8 cellular contexts compared by ENCODE assay signal in genomic region chr6:19812512-19813119, GRCh38. TPM values are rescaled to one million over a fixed set of nuclear protein-coding genes. Genes with fewer than 3 reads are reported as not detected.
DNase-seq lines count a peak whose midpoint lies in the region; ATAC-seq and TF ChIP-seq lines count a peak whose summit lies in the region.

No MANE protein-coding gene starts in this region.

- H3K27ac ChIP-seq in suprapubic skin: no peak overlapping the region

- TF ChIP-seq CTCF in suprapubic skin (IDR thresholded peaks at IDR 0.05) (peak in 1 of 2 donors; percentile 48), lower leg skin (IDR thresholded peaks at IDR 0.05) (no peak)

- DNase-seq in DMS114 treated with DMSO at 0.1 percent for 48 hours (lab: John Stamatoyannopoulos, UW; ENCODE audit: unreplicated experiment) (peak; percentile 71), astrocyte of the hippocampus (ENCODE audit: low read depth, low spot score) (peak; percentile 53), left lobe of liver (ENCODE audit: low spot score) (no peak), suprapubic skin (ENCODE audit: low spot score in 2 of 2) (no peak), lower leg skin (ENCODE audit: low spot score in 2 of 2) (no peak), NCI-H345 treated with DMSO at 0.1 percent for 48 hours (lab: John Stamatoyannopoulos, UW; ENCODE audit: unreplicated experiment) (no peak)

- ATAC-seq in HG03175 (IDR thresholded peaks at IDR 0.05; ENCODE audit: unreplicated experiment) (peak; percentile 60), left lobe of liver (peak; percentile 81), HG02970 (IDR thresholded peaks at IDR 0.05; ENCODE audit: low FRiP score, unreplicated experiment) (no peak)

- 66% methylated on average over 6 of the region's 6 CpGs for WGBS in suprapubic skin
- WGBS in lower leg skin, 2 donors: 63 to 65% methylated on average over 6 of the region's 6 CpGs

- H3K4me1 ChIP-seq in suprapubic skin: no peaks in the 10 kb centered on the region

- TF ChIP-seq EP300 in suprapubic skin (IDR thresholded peaks at IDR 0.05): no peak

- H3K9me3 ChIP-seq in suprapubic skin: no peaks in the 10 kb centered on the region

- no peaks in the 10 kb centered on the region for H3K27me3 ChIP-seq in suprapubic skin

- intact Hi-C loops in lower leg skin (cut with DNase I; ENCODE audit: low total_unique reads): no loop called here

- H3K4me3 ChIP-seq in suprapubic skin (no peak overlapping the region), lower leg skin (ENCODE audit: low read depth, poor library complexity, severe bottlenecking) (no peak overlapping the region)

- no peaks in the 10 kb centered on the region for H3K36me3 ChIP-seq in suprapubic skin

- TF ChIP-seq POLR2A in suprapubic skin (IDR thresholded peaks at IDR 0.05) (no peak), lower leg skin (IDR thresholded peaks at IDR 0.05) (no peak)

RNA-seq across cellular contexts. Expression of gene ID4, which starts 24.6 kb away (rescaled TPM):
- total RNA-seq in left lobe of liver (0.70 TPM), suprapubic skin (100 to 1,000 TPM; 124 to 295 (median 157) TPM), lower leg skin (100 to 1,000 TPM; 210 to 294 (median 234) TPM)

Comparison
In these comparisons a context has a peak if more than half of its experiments do, and no peak if none do; other contexts are left out.
1. DNase-seq: peak in DMS114 treated with DMSO at 0.1 percent for 48 hours (single experiment) and astrocyte of the hippocampus (single experiment); none in left lobe of liver (single experiment), suprapubic skin (0 of 2), lower leg skin (0 of 2) and NCI-H345 treated with DMSO at 0.1 percent for 48 hours (single experiment).
2. RNA of gene ID4, which starts 24.6 kb away (total RNA-seq): 210 to 294 TPM in lower leg skin and 124 to 295 TPM in suprapubic skin; 0.70 TPM in left lobe of liver (single experiment); every median in the first group is over 10 times any median in the second.